Comparison of ENCODE assay signal across 13 cellular contexts in the genomic region with DNA sequence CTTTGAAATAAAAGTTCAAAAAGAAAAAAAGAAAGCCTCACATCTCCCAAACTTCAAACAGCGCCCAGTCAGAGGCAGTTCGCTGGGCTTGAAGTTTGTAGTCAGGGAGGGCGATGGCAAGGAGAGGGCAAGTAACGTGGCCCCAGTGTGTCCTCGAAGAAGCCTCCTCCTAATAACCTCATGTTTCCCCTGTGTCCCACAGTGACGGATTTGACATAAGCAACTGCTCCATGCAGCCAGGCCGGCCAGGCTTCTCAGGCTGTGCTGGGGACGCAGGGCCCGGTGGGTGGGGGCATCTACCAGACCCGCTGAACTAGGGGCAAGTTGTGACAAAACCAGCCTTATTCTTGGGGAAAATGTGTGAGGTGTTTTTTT.
DNase-seq lines count a peak whose midpoint lies in the region; ATAC-seq and TF ChIP-seq lines count a peak whose summit lies in the region.
"Had no signal": no experiment of that assay in that cellular context is flagged by ENCODE, and none has a peak within 500 bp of the region (broad histone marks: within the 10 kb centered on the region; RNA-seq: fewer than 3 reads in every experiment).

No MANE protein-coding gene starts in this region.

- H3K27ac Mint-ChIP-seq in stimulated activated naive CD8-positive, alpha-beta T cell treated with anti-CD3 and anti-CD28 coated beads, Interleukin-15, Interleukin-2, amounts not matched to agents 100 ng/mL and 50 ng/mL, for 24 hours: peak overlapping the region; percentile 89
- H3K27ac Mint-ChIP-seq: CD8-positive, alpha-beta memory T cell; HFFc6 had no signal

- H3K27me3 ChIP-seq in SJSA1 (replicated peaks) (no peaks in the 10 kb centered on the region), ascending aorta (no peaks in the 10 kb centered on the region), mesendoderm (ENCODE audit: insufficient read depth, low read length, poor library complexity) (no peaks in the 10 kb centered on the region)

- H3K4me1 ChIP-seq in SJSA1 (replicated peaks): peaks cover 45% of the 10 kb centered on the region
- H3K4me1 ChIP-seq in ascending aorta: peaks cover 4 to 21% of the 10 kb centered on the region in 2 donors
- H3K4me1 ChIP-seq in mesendoderm (ENCODE audit: control insufficient read depth, low read depth, low read length): no peaks in the 10 kb centered on the region

- H3K9me3 ChIP-seq in SJSA1 (replicated peaks) (no peaks in the 10 kb centered on the region), ascending aorta (no peaks in the 10 kb centered on the region)

- no peak overlapping the region for H3K4me2 ChIP-seq in mesendoderm (ENCODE audit: low read length)

- no peaks in the 10 kb centered on the region for H3K9me3 Mint-ChIP-seq in stimulated activated naive CD8-positive, alpha-beta T cell treated with anti-CD3 and anti-CD28 coated beads, Interleukin-15, Interleukin-2, amounts not matched to agents 100 ng/mL and 50 ng/mL, for 24 hours
- H3K9me3 Mint-ChIP-seq: CD8-positive, alpha-beta memory T cell had no signal

- H3K9ac ChIP-seq in mesendoderm (ENCODE audit: low read length): peak overlapping the region; percentile 13

- no peak overlapping the region for H2BK15ac ChIP-seq in mesendoderm (replicated peaks; ENCODE audit: low read depth)

- H3K36me3 ChIP-seq in SJSA1 (no peaks in the 10 kb centered on the region), ascending aorta (no peaks in the 10 kb centered on the region), mesendoderm (ENCODE audit: control insufficient read depth, insufficient read depth, low read length) (no peaks in the 10 kb centered on the region)

- no peak overlapping the region for H2BK5ac ChIP-seq in mesendoderm (ENCODE audit: low read length)

- H3K18ac ChIP-seq in mesendoderm (ENCODE audit: low read length): no peak overlapping the region

- H3K27ac ChIP-seq in SJSA1 (peak overlapping the region; percentile 87), ascending aorta (peak overlapping the region; percentile 85 to 88), mesendoderm (ENCODE audit: low read depth, low read length) (no peak overlapping the region)
- H3K27ac ChIP-seq: epithelial cell of prostate had no signal

- no peaks in the 10 kb centered on the region for H3K79me1 ChIP-seq in mesendoderm (ENCODE audit: low read length)

- DNase-seq in SJSA1 (ENCODE audit: low read depth in 1 of 2, low spot score in 2 of 2) (no peak), ascending aorta (ENCODE audit: low spot score in 2 of 2) (no peak), mesendoderm (no peak), retina (no peak), amniotic stem cell (lab: John Stamatoyannopoulos, UW) (no peak)
- DNase-seq in central memory CD4-positive, alpha-beta T cell: no peak
- DNase-seq: CD8-positive, alpha-beta memory T cell; HFFc6; NCI-H510A treated with DMSO at 0.1 percent for 48 hours; RPMI8226 had no signal

- H3K4me3 ChIP-seq in SJSA1 (no peak overlapping the region), ascending aorta (no peak overlapping the region), mesendoderm (ENCODE audit: low read length) (no peak overlapping the region)

- WGBS in mesendoderm (ENCODE audit: extremely low coverage, insufficient coverage, low lambda C conversion rate): no CpG with 5 or more reads among the region's 10 CpGs

- H3K4me1 Mint-ChIP-seq in stimulated activated naive CD8-positive, alpha-beta T cell treated with anti-CD3 and anti-CD28 coated beads, Interleukin-15, Interleukin-2, amounts not matched to agents 100 ng/mL and 50 ng/mL, for 24 hours (ENCODE audit: low read depth): peaks cover 17% of the 10 kb centered on the region

- no peak for ATAC-seq in GM21529 (IDR thresholded peaks at IDR 0.05; ENCODE audit: unreplicated experiment)

- H3K4me3 Mint-ChIP-seq in stimulated activated naive CD8-positive, alpha-beta T cell treated with anti-CD3 and anti-CD28 coated beads, Interleukin-15, Interleukin-2, amounts not matched to agents 100 ng/mL and 50 ng/mL, for 24 hours: no peak overlapping the region
- H3K4me3 Mint-ChIP-seq: CD8-positive, alpha-beta memory T cell; HFFc6 had no signal

- H3K23ac ChIP-seq in mesendoderm (ENCODE audit: low read length): no peak overlapping the region

- H3K79me2 ChIP-seq in mesendoderm (ENCODE audit: control insufficient read depth, insufficient read depth, low read length): no peaks in the 10 kb centered on the region

- no peak overlapping the region for H2AK5ac ChIP-seq in mesendoderm (ENCODE audit: low read length)

- H2BK120ac ChIP-seq in mesendoderm (ENCODE audit: low read depth, low read length): no peak overlapping the region

- intact Hi-C loops in ascending aorta (cut with DNase I): loop anchor here (2.0 to 5.0 kb wide), 2 partner anchors 17 to 170 kb away; a partner anchor contains a TSS

- no peaks in the 10 kb centered on the region for H3K36me3 Mint-ChIP-seq in stimulated activated naive CD8-positive, alpha-beta T cell treated with anti-CD3 and anti-CD28 coated beads, Interleukin-15, Interleukin-2, amounts not matched to agents 100 ng/mL and 50 ng/mL, for 24 hours (ENCODE audit: low read depth)
- H3K36me3 Mint-ChIP-seq: CD8-positive, alpha-beta memory T cell had no signal

- H3K4ac ChIP-seq in mesendoderm (ENCODE audit: low read depth, low read length): no peak overlapping the region

- H4K5ac ChIP-seq in mesendoderm (ENCODE audit: low read length): no peak overlapping the region

- H3K56ac ChIP-seq in mesendoderm (ENCODE audit: low read length): peak overlapping the region; percentile 67

- no peak overlapping the region for H4K8ac ChIP-seq in mesendoderm (ENCODE audit: low read depth, low read length)

- no peak for TF ChIP-seq CTCF in ascending aorta (IDR thresholded peaks at IDR 0.05)

- peaks cover 5% of the 10 kb centered on the region for H3K27me3 Mint-ChIP-seq in stimulated activated naive CD8-positive, alpha-beta T cell treated with anti-CD3 and anti-CD28 coated beads, Interleukin-15, Interleukin-2, amounts not matched to agents 100 ng/mL and 50 ng/mL, for 24 hours
